Comparison of ENCODE assay signal across 14 cellular contexts in the genomic region with DNA sequence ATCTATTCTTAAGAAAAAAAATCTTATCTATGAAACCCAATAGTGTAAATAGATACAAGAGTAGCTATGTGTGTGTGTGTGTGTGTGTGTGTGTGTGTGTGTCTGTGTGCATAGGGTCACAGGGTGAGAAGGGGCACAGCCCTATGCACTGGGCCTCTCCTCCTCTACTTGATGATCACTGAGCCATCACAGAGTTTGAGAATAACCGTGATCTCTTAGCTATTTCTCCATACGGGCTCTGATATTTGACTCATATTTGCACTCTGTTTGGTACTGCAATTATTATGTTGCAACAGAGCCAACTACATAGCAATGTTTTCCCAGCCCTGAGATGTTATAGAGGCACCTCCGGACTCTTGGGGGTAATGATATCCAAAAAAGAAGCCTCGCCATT. TPM values are rescaled to one million over a fixed set of nuclear protein-coding genes. Genes with fewer than 3 reads are reported as not detected.
DNase-seq lines count a peak whose midpoint lies in the region; ATAC-seq, FAIRE-seq and TF ChIP-seq lines count a peak whose summit lies in the region.
"Had no signal": no experiment of that assay in that cellular context is flagged by ENCODE, and none has a peak within 500 bp of the region (broad histone marks: within the 10 kb centered on the region; RNA-seq: fewer than 3 reads in every experiment).

No MANE protein-coding gene starts in this region.

- dilution Hi-C loops in IMR-90 (cut with HindIII; ENCODE audit: low sequenced_read_pairs, unreplicated experiment) = no loop called here

- peaks cover 3% of the 10 kb centered on the region; the same call in 1 of the 2 replicates for H3K9me1 ChIP-seq in IMR-90 (ENCODE audit: insufficient read depth, low read length)

- H3K4me2 ChIP-seq in IMR-90 (ENCODE audit: low read depth, low read length) = peak overlapping the region; percentile 73

- TF ChIP-seq CTCF in IMR-90 (conservative IDR thresholded peaks at IDR 0.05; ENCODE audit: low read depth, low read length) (no peak), bronchial epithelial cell (IDR thresholded peaks at IDR 0.05; ENCODE audit: insufficient read depth, low read length, severe bottlenecking) (no peak), left lung (IDR thresholded peaks at IDR 0.05) (no peak), uterus (IDR thresholded peaks at IDR 0.05) (no peak)

- no peak for FAIRE-seq in bronchial epithelial cell (lab: Jason Lieb, UNC)

- H3K9me3 ChIP-seq in IMR-90 (ENCODE audit: control insufficient read depth, insufficient read depth, low read length) (no peaks in the 10 kb centered on the region), left lung (no peaks in the 10 kb centered on the region), uterus (no peaks in the 10 kb centered on the region), right cardiac atrium (ENCODE audit: control insufficient read depth, low read length) (no peaks in the 10 kb centered on the region), aorta (ENCODE audit: control insufficient read depth, low read length) (no peaks in the 10 kb centered on the region)

- H4K5ac ChIP-seq in IMR-90 (ENCODE audit: low read depth, low read length) = 0 out of 2 replicates have a peak overlapping the region, but pooled peaks have one; percentile 49

- H3K27me3 ChIP-seq in IMR-90 (ENCODE audit: control insufficient read depth, insufficient read depth, low read length) (no peaks in the 10 kb centered on the region), bronchial epithelial cell (ENCODE audit: control insufficient read depth, insufficient read depth, low read length) (no peaks in the 10 kb centered on the region), left lung (no peaks in the 10 kb centered on the region), uterus (no peaks in the 10 kb centered on the region), right cardiac atrium (ENCODE audit: control insufficient read depth, insufficient read depth) (no peaks in the 10 kb centered on the region), aorta (ENCODE audit: control insufficient read depth in 1 of 2, insufficient read depth in 2 of 2, low read length in 1 of 2) (no peaks in the 10 kb centered on the region)

- peak overlapping the region; percentile 75 for H2BK120ac ChIP-seq in IMR-90 (ENCODE audit: low read depth, low read length)

- no peak for TF ChIP-seq RAD21 in IMR-90 (IDR thresholded peaks at IDR 0.05; ENCODE audit: low read length)

- H3K14ac ChIP-seq in IMR-90 (replicated peaks; ENCODE audit: low read depth, low read length) = peak overlapping the region; percentile 77

- no peak overlapping the region for H3K9ac ChIP-seq in IMR-90 (ENCODE audit: low read depth, low read length)

- H3K4me1 ChIP-seq in IMR-90 (ENCODE audit: control insufficient read depth, insufficient read depth, low read length) (peaks cover 12% of the 10 kb centered on the region), left lung (peaks cover 13 to 26% of the 10 kb centered on the region in 2 donors), uterus (peaks cover 0 to 5% of the 10 kb centered on the region in 2 donors), right cardiac atrium (ENCODE audit: control insufficient read depth, insufficient read depth, low read length) (peaks cover 4% of the 10 kb centered on the region), aorta (ENCODE audit: control insufficient read depth in 1 of 2, insufficient read depth in 2 of 2, low read length in 2 of 2) (peaks cover 0 to 2% of the 10 kb centered on the region in 2 donors)

- H2BK20ac ChIP-seq in IMR-90 (ENCODE audit: low read depth, low read length) = peak overlapping the region; percentile 73

- H3K56ac ChIP-seq in IMR-90 (ENCODE audit: extremely low read depth, insufficient read depth, low read length) = no peak overlapping the region

- in situ Hi-C loops in IMR-90 (cut with MboI; ENCODE audit: low sequenced_read_pairs) = no loop called here

- H2BK5ac ChIP-seq in IMR-90 (ENCODE audit: low read depth, low read length, poor library complexity, severe bottlenecking) = peak overlapping the region; percentile 87

- H2AK5ac ChIP-seq in IMR-90 (ENCODE audit: low read depth, low read length) = peak overlapping the region; percentile 96

- H3K4me3 ChIP-seq in IMR-90 (ENCODE audit: insufficient read depth, low read depth, low read length) (no peak overlapping the region), bronchial epithelial cell (ENCODE audit: low read depth, low read length) (no peak overlapping the region), left lung (no peak overlapping the region), uterus (no peak overlapping the region), right cardiac atrium (ENCODE audit: low read length) (no peak overlapping the region), aorta (ENCODE audit: low read length in 2 of 2) (no peak overlapping the region)

- POLR2A ChIA-PET in IMR-90 (lab: Charles Lee; ENCODE audit: unreplicated experiment) = no interaction called here

- no peak for TF ChIP-seq POLR2A in IMR-90 (IDR thresholded peaks at IDR 0.05; ENCODE audit: low read depth, low read length)
- no peak for TF ChIP-seq POLR2A in uterus (IDR thresholded peaks at IDR 0.05)

- H3K18ac ChIP-seq in IMR-90 (ENCODE audit: low read depth, low read length) = peak overlapping the region; percentile 94; the same call in 1 of the 2 replicates

- DNase-seq in IMR-90 (peak; percentile 59), bronchial epithelial cell (ENCODE audit: low read depth) (peak; percentile 80), left lung (no peak), uterus (no peak), right cardiac atrium (no peak), aorta (no peak)
- DNase-seq: effector memory CD8-positive, alpha-beta T cell; KBM-7; NCI-H1417; nephron progenitor cell; substantia nigra had no signal

- H4K91ac ChIP-seq in IMR-90 (ENCODE audit: insufficient read depth, low read depth, low read length) = no peak overlapping the region

- H3K36me3 ChIP-seq in IMR-90 (ENCODE audit: control insufficient read depth, insufficient read depth, low read length) = no peaks in the 10 kb centered on the region
- H3K36me3 ChIP-seq in bronchial epithelial cell (ENCODE audit: control insufficient read depth, insufficient read depth, low read length) = no peaks in the 10 kb centered on the region
- H3K36me3 ChIP-seq in left lung = no peaks in the 10 kb centered on the region
- no peaks in the 10 kb centered on the region for H3K36me3 ChIP-seq in uterus
- no peaks in the 10 kb centered on the region for H3K36me3 ChIP-seq in aorta (ENCODE audit: control insufficient read depth in 1 of 2, insufficient read depth in 2 of 2, low read length in 1 of 2)

- peak overlapping the region; percentile 26; the same call in 1 of the 2 replicates for H3K23ac ChIP-seq in IMR-90 (ENCODE audit: low read depth, low read length)

- no peaks in the 10 kb centered on the region for H4K20me1 ChIP-seq in IMR-90 (ENCODE audit: insufficient read depth, low read length)

- intact Hi-C loops in IMR-90 (cut with micrococcal nuclease) (no loop called here), left lung (cut with DNase I) (no loop called here), uterus (cut with DNase I; ENCODE audit: low total_unique reads) (no loop called here), right cardiac atrium (cut with DNase I) (no loop called here), aorta (cut with DNase I) (no loop called here)

- H3K27ac ChIP-seq in IMR-90 (ENCODE audit: insufficient read depth, low read length) (peak overlapping the region; percentile 87), left lung (peak overlapping the region; percentile 15 to 43), uterus (peak overlapping the region; percentile 38 to 49), right cardiac atrium (ENCODE audit: low read length) (no peak overlapping the region), aorta (ENCODE audit: low read depth in 1 of 2, low read length in 2 of 2) (no peak overlapping the region)
- H3K27ac ChIP-seq: C4-2B, RWPE1 had no signal

- ATAC-seq in IMR-90 (ENCODE audit: low read depth) (peak; percentile 30), left lung (peak; percentile 29), right cardiac atrium (no peak), aorta (ENCODE audit: low FRiP score) (no peak), GM18520 (IDR thresholded peaks at IDR 0.05; ENCODE audit: unreplicated experiment) (no peak)
- ATAC-seq: effector memory CD8-positive, alpha-beta T cell had no signal

- BruUV-seq in IMR-90 (replicated peaks; lab: Mats Ljungman, UMichigan) = no TSS peak

- H3K4ac ChIP-seq in IMR-90 (ENCODE audit: low read depth, low read length) = peak overlapping the region; percentile 68; the same call in 1 of the 2 replicates

- H2AFZ ChIP-seq in IMR-90 (replicated peaks; ENCODE audit: low read length, poor library complexity) = peak overlapping the region; percentile 82

- H3K79me1 ChIP-seq in IMR-90 (ENCODE audit: low read depth in 1 of 2, low read length in 2 of 2) = no peaks in the 10 kb centered on the region

- CTCF ChIA-PET in IMR-90 (lab: Yijun Ruan, JAX) = interaction anchor here (1.0 kb wide), 1 partner anchor 33 kb away, joined by 3 read pairs; no protein-coding TSS in a partner anchor

- H2BK15ac ChIP-seq in IMR-90 (ENCODE audit: low read depth, low read length) = peak overlapping the region; percentile 86; the same call in 2 of the 3 replicates

- H2AK9ac ChIP-seq in IMR-90 (replicated peaks; ENCODE audit: low read depth, low read length, poor library complexity) = no peak overlapping the region

- peak overlapping the region in 1 of 2 experiments; percentile 83; a peak in 2 of 4 replicates for H4K8ac ChIP-seq in IMR-90 (ENCODE audit: low read depth in 2 of 2, low read length in 2 of 2)

- WGBS in IMR-90 (ENCODE audit: extremely low coverage in 2 of 2, insufficient read length in 1 of 2), 2 experiments = no CpG with 5 or more reads among the region's 4 CpGs
- WGBS in right cardiac atrium = 81% methylated on average over 4 of the region's 4 CpGs
- 67 to 79% methylated on average over 4 of the region's 4 CpGs for WGBS in aorta, 2 donors

RNA-seq across cellular contexts. Expression of a gene that starts 28.8 kb away (rescaled TPM):
- 3.9 and 5.0 TPM in 2 replicates for total RNA-seq in IMR-90 (2012; rRNA removed)
- 1.3 and 1.5 TPM in 2 replicates for polyA plus RNA-seq in IMR-90 (2012; rRNA removed)
- 1.0 and 1.5 TPM in 2 replicates for polyA plus RNA-seq in IMR-90 (2012; cell fraction: cytosol; rRNA removed)
- polyA plus RNA-seq in IMR-90 (2012; cell fraction: nucleus; rRNA removed; ENCODE audit: low replicate concordance) = 0.25 and 1.4 TPM in 2 replicates
- total RNA-seq in bronchial epithelial cell = 1.0 and 1.1 TPM in 2 replicates
- total RNA-seq in left lung = 100 to 1,000 TPM; 104 to 153 TPM
- total RNA-seq in uterus = 100 to 1,000 TPM in 3 of 4 donors, 10 to 100 TPM in 1; 87.1 to 252 (median 176) TPM
- 10 to 100 TPM; 50.5 to 86.9 (median 73.9) TPM for total RNA-seq in right cardiac atrium
- 32.2 TPM for polyA plus RNA-seq in right cardiac atrium
- 10 to 100 TPM; 48.8 to 95.6 TPM for total RNA-seq in aorta
- 100 to 1,000 TPM; 110 to 170 TPM for polyA plus RNA-seq in aorta

RNA-seq across cellular contexts. Expression of a gene that starts 51.8 kb away (rescaled TPM):
- total RNA-seq in IMR-90 (2012; rRNA removed) (35.7 and 67.5 TPM in 2 replicates), bronchial epithelial cell (30.3 and 36.6 TPM in 2 replicates), left lung (10 to 100 TPM; 34.1 to 37.0 TPM), uterus (10 to 100 TPM; 46.2 to 94.4 (median 56.6) TPM), right cardiac atrium (10 to 100 TPM; 29.9 to 38.7 (median 31.7) TPM), aorta (10 to 100 TPM; 30.2 to 37.7 TPM)
- polyA plus RNA-seq in IMR-90 (2012; rRNA removed) (20.0 and 29.1 TPM in 2 replicates), right cardiac atrium (36.1 TPM), aorta (10 to 100 TPM; 26.7 to 34.3 TPM)
- polyA plus RNA-seq in IMR-90 (2012; cell fraction: cytosol; rRNA removed) = 8.7 and 10.1 TPM in 2 replicates
- 3.1 and 9.5 TPM in 2 replicates for polyA plus RNA-seq in IMR-90 (2012; cell fraction: nucleus; rRNA removed; ENCODE audit: low replicate concordance)

Comparison
In these comparisons a context has a peak if more than half of its experiments do, and no peak if none do; other contexts are left out.
1. ATAC-seq: peak in IMR-90 (single experiment) and left lung (single experiment); none in right cardiac atrium (0 of 2), aorta (single experiment) and GM18520 (single experiment).
2. DNase-seq: peak in IMR-90 (single experiment) and bronchial epithelial cell (single experiment); none in left lung (0 of 2), uterus (0 of 2), right cardiac atrium (0 of 3) and aorta (0 of 2).
3. H3K27ac ChIP-seq: peak in IMR-90 (single experiment), left lung (2 of 2) and uterus (2 of 2); none in right cardiac atrium (single experiment) and aorta (0 of 2).